Comparison of ENCODE assay signal across 8 cellular contexts in genomic region chr2:165573534-165574461, GRCh38.
DNase-seq lines count a peak whose midpoint lies in the region; ATAC-seq and TF ChIP-seq lines count a peak whose summit lies in the region.

No MANE protein-coding gene starts in this region.

- H3K36me3 ChIP-seq in OCI-LY1 (ENCODE audit: insufficient read depth, low read length) (no peaks in the 10 kb centered on the region), esophagus muscularis mucosa (no peaks in the 10 kb centered on the region), muscle layer of colon (ENCODE audit: insufficient read depth, low read length) (no peaks in the 10 kb centered on the region)

- no peaks in the 10 kb centered on the region for H3K9me3 ChIP-seq in OCI-LY1 (ENCODE audit: low read length)
- H3K9me3 ChIP-seq in esophagus muscularis mucosa, result no peaks in the 10 kb centered on the region
- no peaks in the 10 kb centered on the region for H3K9me3 ChIP-seq in muscle layer of colon (ENCODE audit: low read length)

- no peaks in the 10 kb centered on the region for H3F3A ChIP-seq in OCI-LY1 (ENCODE audit: insufficient read depth, low read length)

- ATAC-seq in HG02678 (IDR thresholded peaks at IDR 0.05; ENCODE audit: unreplicated experiment) (no peak), GM19035 (IDR thresholded peaks at IDR 0.05; ENCODE audit: unreplicated experiment) (no peak)

- no peaks in the 10 kb centered on the region for H4K20me1 ChIP-seq in OCI-LY1 (ENCODE audit: insufficient read depth, low read length)

- H3K27ac ChIP-seq in OCI-LY1 (ENCODE audit: low read depth, low read length, poor library complexity, severe bottlenecking) (peak overlapping the region; percentile 58), esophagus muscularis mucosa (replicated peaks in 1 of 4) (no peak overlapping the region), muscle layer of colon (ENCODE audit: low read depth, low read length) (no peak overlapping the region)

- H3K9ac ChIP-seq in OCI-LY1 (ENCODE audit: low read length) (peak overlapping the region; percentile 53), muscle layer of colon (ENCODE audit: low read length) (no peak overlapping the region)

- 0 out of 2 replicates have a peak, but pooled peaks cover 8% of the 10 kb centered on the region for H3K79me2 ChIP-seq in OCI-LY1 (ENCODE audit: insufficient read depth, low read length)

- TF ChIP-seq POLR2A in esophagus muscularis mucosa (IDR thresholded peaks at IDR 0.05; ENCODE audit: low read depth), result no peak

- TF ChIP-seq CTCF in OCI-LY1 (IDR thresholded peaks at IDR 0.05; ENCODE audit: low read length) (no peak), esophagus muscularis mucosa (IDR thresholded peaks at IDR 0.05) (no peak)

- WGBS in esophagus muscularis mucosa, result 40% methylated on average over 17 of the region's 17 CpGs

- no peak for TF ChIP-seq EP300 in esophagus muscularis mucosa (IDR thresholded peaks at IDR 0.05)

- peaks cover 26% of the 10 kb centered on the region for H3K4me1 ChIP-seq in OCI-LY1 (ENCODE audit: insufficient read depth, low read length, severe bottlenecking)
- peaks cover 4 to 8% (median 7%) of the 10 kb centered on the region in 4 donors for H3K4me1 ChIP-seq in esophagus muscularis mucosa
- H3K4me1 ChIP-seq in muscle layer of colon (ENCODE audit: insufficient read depth, low read length), result no peaks in the 10 kb centered on the region

- H3K9me2 ChIP-seq in OCI-LY1 (ENCODE audit: low read depth, low read length), result no peaks in the 10 kb centered on the region

- H2AFZ ChIP-seq in OCI-LY1 (ENCODE audit: low read length), result no peak overlapping the region

- intact Hi-C loops in esophagus muscularis mucosa (cut with DNase I), result no loop called here

- peak overlapping the region; percentile 47 for H3K4me2 ChIP-seq in OCI-LY1 (ENCODE audit: low read length)

- no peaks in the 10 kb centered on the region for H3K27me3 ChIP-seq in OCI-LY1 (ENCODE audit: insufficient read depth, low read length)
- H3K27me3 ChIP-seq in esophagus muscularis mucosa, result no peaks in the 10 kb centered on the region
- H3K27me3 ChIP-seq in muscle layer of colon (ENCODE audit: control insufficient read depth in 1 of 2, insufficient read depth in 2 of 2, low read length in 2 of 2), result no peaks in the 10 kb centered on the region

- DNase-seq in HK-2 (ENCODE audit: unreplicated experiment), result peak; percentile 46
- no peak for DNase-seq in esophagus muscularis mucosa (ENCODE audit: extremely low spot score)
- DNase-seq in activated CD8-positive, alpha-beta memory T cell treated with anti-CD3 and anti-CD28 coated beads for 24 hours, result no peak
- DNase-seq in KG1 (lab: John Stamatoyannopoulos, UW), result no peak

- H3K4me3 ChIP-seq in OCI-LY1 (ENCODE audit: low read depth, low read length, poor library complexity, severe bottlenecking) (peak overlapping the region; percentile 53), esophagus muscularis mucosa (peak overlapping the region; percentile 39 to 53 (median 46)), muscle layer of colon (ENCODE audit: low read depth in 1 of 2, low read length in 2 of 2) (peak overlapping the region; percentile 15 to 17)
